ENCODE assay signal across 11 cellular contexts in genomic region chr17:68491381-68491849, GRCh38. TPM values are rescaled to one million over a fixed set of nuclear protein-coding genes. Genes with fewer than 3 reads are reported as not detected.
DNase-seq lines count a peak whose midpoint lies in the region; ATAC-seq and TF ChIP-seq lines count a peak whose summit lies in the region.
"Had no signal": no experiment of that assay in that cellular context is flagged by ENCODE, and none has a peak within 500 bp of the region (broad histone marks: within the 10 kb centered on the region; RNA-seq: fewer than 3 reads in every experiment).

No MANE protein-coding gene starts in this region.

- POLR2A ChIA-PET in WTC11 (lab: Charles Lee): no interaction called here

- H3K9me3 ChIP-seq in OCI-LY1 (ENCODE audit: low read length) (no peaks in the 10 kb centered on the region), sigmoid colon (no peaks in the 10 kb centered on the region)

- WGBS in sigmoid colon, 2 donors: 41 to 46% methylated on average over 5 of the region's 5 CpGs

- peaks cover 5% of the 10 kb centered on the region for H3K36me3 Mint-ChIP-seq in WTC11
- H3K36me3 Mint-ChIP-seq in mesothelial cell of epicardium: no peaks in the 10 kb centered on the region
- H3K36me3 Mint-ChIP-seq in natural killer cell treated with Interleukin-12 subunit alpha and Interleukin-12 subunit beta and Interleukin-15 and Interleukin-18, amount 100 ng/mL, for 72 hours: no peaks in the 10 kb centered on the region

- H3K9me2 ChIP-seq in OCI-LY1 (ENCODE audit: low read depth, low read length): no peaks in the 10 kb centered on the region

- TF ChIP-seq CTCF in OCI-LY1 (IDR thresholded peaks at IDR 0.05; ENCODE audit: low read length) (no peak), sigmoid colon (IDR thresholded peaks at IDR 0.05) (no peak), WTC11 (IDR thresholded peaks at IDR 0.05) (no peak), mesothelial cell of epicardium (IDR thresholded peaks at IDR 0.05; ENCODE audit: unreplicated experiment) (no peak)

- DNase-seq in Right ventricle myocardium inferior (ENCODE audit: missing footprints) (no peak), sigmoid colon (peak; percentile 66), WTC11 (ENCODE audit: low spot score) (no peak), mesothelial cell of epicardium (ENCODE audit: low spot score in 2 of 2, unreplicated experiment in 2 of 2) (no peak)
- no peak for DNase-seq in natural killer cell treated with Interleukin-12 subunit alpha and Interleukin-12 subunit beta and Interleukin-15 and Interleukin-18, amount 100 ng/mL, for 72 hours (ENCODE audit: low spot score)
- DNase-seq: activated CD4-positive, alpha-beta T cell treated with anti-CD3 and anti-CD28 coated beads, Interleukin-2, amount 10 ng/mL, durations not matched to agents 24 days and 14 days; stimulated activated CD4-positive, alpha-beta T cell treated with anti-CD3 and anti-CD28 coated beads, Interleukin-2, amount 100 ng/mL, for 24 hours had no signal

- H3K4me1 ChIP-seq in OCI-LY1 (ENCODE audit: insufficient read depth, low read length, severe bottlenecking): peaks cover 57% of the 10 kb centered on the region
- H3K4me1 ChIP-seq in sigmoid colon: peaks cover 0 to 14% (median 4%) of the 10 kb centered on the region in 4 donors

- no peak overlapping the region for H2AFZ ChIP-seq in OCI-LY1 (ENCODE audit: low read length)

- H3K27ac Mint-ChIP-seq in WTC11 (no peak overlapping the region), mesothelial cell of epicardium (no peak overlapping the region)
- H3K27ac Mint-ChIP-seq in natural killer cell treated with Interleukin-12 subunit alpha and Interleukin-12 subunit beta and Interleukin-15 and Interleukin-18, amount 100 ng/mL, for 72 hours: no peak overlapping the region
- H3K27ac Mint-ChIP-seq: activated CD4-positive, alpha-beta T cell treated with anti-CD3 and anti-CD28 coated beads, Interleukin-2, amount 10 ng/mL, durations not matched to agents 24 days and 14 days had no signal

- H3K27ac ChIP-seq in OCI-LY1 (ENCODE audit: low read depth, low read length, poor library complexity, severe bottlenecking) (peak overlapping the region; percentile 93), sigmoid colon (peak overlapping the region in 1 of 4 donors; percentile 39)
- H3K27ac ChIP-seq: KMS-11 had no signal

- H3K9ac ChIP-seq in OCI-LY1 (ENCODE audit: low read length): peak overlapping the region; percentile 55; the same call in 1 of the 2 replicates
- H3K9ac ChIP-seq: KMS-11 had no signal

- H3F3A ChIP-seq in OCI-LY1 (ENCODE audit: insufficient read depth, low read length): peaks cover 8% of the 10 kb centered on the region; the same call in 1 of the 2 replicates

- H3K27me3 ChIP-seq in OCI-LY1 (ENCODE audit: insufficient read depth, low read length) (no peaks in the 10 kb centered on the region), sigmoid colon (peaks cover 0 to 3% (median 0%) of the 10 kb centered on the region in 3 donors)

- H3K4me1 Mint-ChIP-seq in WTC11 (peaks cover 4% of the 10 kb centered on the region; the same call in 1 of the 2 replicates), mesothelial cell of epicardium (peaks cover 10% of the 10 kb centered on the region)
- peaks cover 17 to 24% of the 10 kb centered on the region in 2 donors for H3K4me1 Mint-ChIP-seq in natural killer cell treated with Interleukin-12 subunit alpha and Interleukin-12 subunit beta and Interleukin-15 and Interleukin-18, amount 100 ng/mL, for 72 hours (ENCODE audit: low read depth in 2 of 2)

- H3K4me3 ChIP-seq in OCI-LY1 (ENCODE audit: low read depth, low read length, poor library complexity, severe bottlenecking): no peak overlapping the region
- no peak overlapping the region for H3K4me3 ChIP-seq in sigmoid colon

- no peak for TF ChIP-seq EP300 in sigmoid colon (IDR thresholded peaks at IDR 0.05)

- H3K4me2 ChIP-seq in OCI-LY1 (ENCODE audit: low read length): peak overlapping the region; percentile 24
- H3K4me2 ChIP-seq: KMS-11 had no signal

- H3K9me3 Mint-ChIP-seq in WTC11 (peaks cover 20% of the 10 kb centered on the region), mesothelial cell of epicardium (no peaks in the 10 kb centered on the region)
- no peaks in the 10 kb centered on the region for H3K9me3 Mint-ChIP-seq in natural killer cell treated with Interleukin-12 subunit alpha and Interleukin-12 subunit beta and Interleukin-15 and Interleukin-18, amount 100 ng/mL, for 72 hours

- TF ChIP-seq POLR2A in sigmoid colon (IDR thresholded peaks at IDR 0.05): no peak

- CTCF ChIA-PET in WTC11 (lab: Charles Lee): no interaction called here

- H4K20me1 ChIP-seq in OCI-LY1 (ENCODE audit: insufficient read depth, low read length): no peaks in the 10 kb centered on the region

- H3K27me3 Mint-ChIP-seq in WTC11 (ENCODE audit: low read depth): no peaks in the 10 kb centered on the region
- H3K27me3 Mint-ChIP-seq in mesothelial cell of epicardium (ENCODE audit: low read depth): peaks cover 2% of the 10 kb centered on the region
- no peaks in the 10 kb centered on the region for H3K27me3 Mint-ChIP-seq in natural killer cell treated with Interleukin-12 subunit alpha and Interleukin-12 subunit beta and Interleukin-15 and Interleukin-18, amount 100 ng/mL, for 72 hours

- intact Hi-C loops in Right ventricle myocardium inferior (cut with DNase I) (no loop called here), sigmoid colon (cut with DNase I) (no loop called here)

- H3K36me3 ChIP-seq in OCI-LY1 (ENCODE audit: insufficient read depth, low read length) (no peaks in the 10 kb centered on the region), sigmoid colon (no peaks in the 10 kb centered on the region)

- no peaks in the 10 kb centered on the region for H3K79me2 ChIP-seq in OCI-LY1 (ENCODE audit: insufficient read depth, low read length)

- H3K4me3 Mint-ChIP-seq in WTC11 (no peak overlapping the region), mesothelial cell of epicardium (no peak overlapping the region)
- no peak overlapping the region for H3K4me3 Mint-ChIP-seq in natural killer cell treated with Interleukin-12 subunit alpha and Interleukin-12 subunit beta and Interleukin-15 and Interleukin-18, amount 100 ng/mL, for 72 hours
- H3K4me3 Mint-ChIP-seq: activated CD4-positive, alpha-beta T cell treated with anti-CD3 and anti-CD28 coated beads, Interleukin-2, amount 10 ng/mL, durations not matched to agents 24 days and 14 days had no signal

- ATAC-seq in GM19328 (IDR thresholded peaks at IDR 0.05; ENCODE audit: unreplicated experiment): peak; percentile 63
- peak; percentile 53 for ATAC-seq in Right ventricle myocardium inferior
- ATAC-seq in WTC11: no peak
- ATAC-seq in GM21717 (IDR thresholded peaks at IDR 0.05; ENCODE audit: unreplicated experiment): no peak
- ATAC-seq in natural killer cell treated with Interleukin-12 subunit alpha and Interleukin-12 subunit beta and Interleukin-15 and Interleukin-18, amount 100 ng/mL, for 72 hours: no peak

TF ChIP-seq in WTC11, 78 proteins besides CTCF, POLR2A, EP300 and RAD21:
- TF ChIP-seq ZNF263 (CRISPR knock-in tag; IDR thresholded peaks at IDR 0.05; ENCODE audit: low read depth) (no peak), NFYB (CRISPR knock-in tag; conservative IDR thresholded peaks at IDR 0.05; ENCODE audit: low read depth) (no peak), NR1H2 (CRISPR knock-in tag; IDR thresholded peaks at IDR 0.05) (no peak), ZBTB21 (CRISPR knock-in tag; IDR thresholded peaks at IDR 0.05; ENCODE audit: borderline replicate concordance) (no peak), ETV6 (CRISPR knock-in tag; IDR thresholded peaks at IDR 0.05) (no peak)
- TF ChIP-seq, protein P1, sequence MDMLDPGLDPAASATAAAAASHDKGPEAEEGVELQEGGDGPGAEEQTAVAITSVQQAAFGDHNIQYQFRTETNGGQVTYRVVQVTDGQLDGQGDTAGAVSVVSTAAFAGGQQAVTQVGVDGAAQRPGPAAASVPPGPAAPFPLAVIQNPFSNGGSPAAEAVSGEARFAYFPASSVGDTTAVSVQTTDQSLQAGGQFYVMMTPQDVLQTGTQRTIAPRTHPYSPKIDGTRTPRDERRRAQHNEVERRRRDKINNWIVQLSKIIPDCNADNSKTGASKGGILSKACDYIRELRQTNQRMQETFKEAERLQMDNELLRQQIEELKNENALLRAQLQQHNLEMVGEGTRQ (CRISPR knock-in tag; IDR thresholded peaks at IDR 0.05): no peak
- TF ChIP-seq, protein P2, sequence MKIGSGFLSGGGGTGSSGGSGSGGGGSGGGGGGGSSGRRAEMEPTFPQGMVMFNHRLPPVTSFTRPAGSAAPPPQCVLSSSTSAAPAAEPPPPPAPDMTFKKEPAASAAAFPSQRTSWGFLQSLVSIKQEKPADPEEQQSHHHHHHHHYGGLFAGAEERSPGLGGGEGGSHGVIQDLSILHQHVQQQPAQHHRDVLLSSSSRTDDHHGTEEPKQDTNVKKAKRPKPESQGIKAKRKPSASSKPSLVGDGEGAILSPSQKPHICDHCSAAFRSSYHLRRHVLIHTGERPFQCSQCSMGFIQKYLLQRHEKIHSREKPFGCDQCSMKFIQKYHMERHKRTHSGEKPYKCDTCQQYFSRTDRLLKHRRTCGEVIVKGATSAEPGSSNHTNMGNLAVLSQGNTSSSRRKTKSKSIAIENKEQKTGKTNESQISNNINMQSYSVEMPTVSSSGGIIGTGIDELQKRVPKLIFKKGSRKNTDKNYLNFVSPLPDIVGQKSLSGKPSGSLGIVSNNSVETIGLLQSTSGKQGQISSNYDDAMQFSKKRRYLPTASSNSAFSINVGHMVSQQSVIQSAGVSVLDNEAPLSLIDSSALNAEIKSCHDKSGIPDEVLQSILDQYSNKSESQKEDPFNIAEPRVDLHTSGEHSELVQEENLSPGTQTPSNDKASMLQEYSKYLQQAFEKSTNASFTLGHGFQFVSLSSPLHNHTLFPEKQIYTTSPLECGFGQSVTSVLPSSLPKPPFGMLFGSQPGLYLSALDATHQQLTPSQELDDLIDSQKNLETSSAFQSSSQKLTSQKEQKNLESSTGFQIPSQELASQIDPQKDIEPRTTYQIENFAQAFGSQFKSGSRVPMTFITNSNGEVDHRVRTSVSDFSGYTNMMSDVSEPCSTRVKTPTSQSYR (CRISPR knock-in tag; IDR thresholded peaks at IDR 0.05): no peak

RNA-seq across cellular contexts. Expression of gene PRKAR1A, which starts 20.8 kb away (rescaled TPM):
- total RNA-seq in Right ventricle myocardium inferior (584 TPM), sigmoid colon (100 to 1,000 TPM; 206 to 268 (median 230) TPM), WTC11 (2021) (149 to 158 TPM (median 155 TPM) in 3 replicates), mesothelial cell of epicardium (268 to 276 TPM (median 268 TPM) in 3 replicates)
- 10 to 100 TPM; 53.6 to 68.3 (median 57.1) TPM for polyA plus RNA-seq in sigmoid colon
- 100 to 1,000 TPM; 154 to 230 TPM for total RNA-seq in natural killer cell treated with Interleukin-12 subunit alpha and Interleukin-12 subunit beta and Interleukin-15 and Interleukin-18, amount 100 ng/mL, for 72 hours

RNA-seq across cellular contexts. Expression of gene WIPI1, which starts 34.1 kb away (rescaled TPM):
- total RNA-seq in Right ventricle myocardium inferior (62.8 TPM), sigmoid colon (10 to 100 TPM; 18.9 to 28.5 (median 22.3) TPM), WTC11 (2021) (16.2 to 29.3 TPM (median 17.5 TPM) in 3 replicates), mesothelial cell of epicardium (27.2 to 31.7 TPM (median 28.4 TPM) in 3 replicates)
- polyA plus RNA-seq in sigmoid colon: 10 to 100 TPM; 63.2 to 78.8 (median 78.1) TPM
- total RNA-seq in natural killer cell treated with Interleukin-12 subunit alpha and Interleukin-12 subunit beta and Interleukin-15 and Interleukin-18, amount 100 ng/mL, for 72 hours: 10 to 100 TPM; 26.5 to 39.1 TPM

Comparison
In these comparisons a context has a peak if more than half of its experiments do, and no peak if none do; other contexts are left out.
1. ATAC-seq: peak in GM19328 (single experiment) and Right ventricle myocardium inferior (single experiment); none in WTC11 (single experiment), GM21717 (single experiment) and natural killer cell treated with Interleukin-12 subunit alpha and Interleukin-12 subunit beta and Interleukin-15 and Interleukin-18, amount 100 ng/mL, for 72 hours (0 of 2).